In the genomic region with DNA sequence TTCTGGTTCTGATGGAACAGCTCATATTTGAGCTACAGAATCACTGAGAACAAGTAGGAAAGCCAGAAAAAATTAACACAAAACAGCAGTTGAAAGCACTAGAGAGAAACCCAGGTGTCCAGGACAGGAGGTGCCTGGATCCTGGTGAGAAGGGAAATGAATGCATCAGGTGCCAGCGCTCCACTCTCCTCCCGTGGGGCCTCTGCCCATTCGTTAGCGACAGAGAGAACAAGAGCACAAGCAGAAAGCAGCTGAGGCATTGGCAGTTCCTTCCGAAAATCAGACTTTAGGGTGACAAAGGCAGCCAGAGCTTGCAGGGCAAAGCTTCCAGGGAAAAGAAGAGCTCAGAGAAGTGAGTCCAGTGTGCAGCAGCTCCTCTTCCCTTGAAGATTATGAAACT, we compare ENCODE assay signal across 32 cellular contexts. TPM values are rescaled to one million over a fixed set of nuclear protein-coding genes. Genes with fewer than 3 reads are reported as not detected.
"Had no signal": no experiment of that assay in that cellular context is flagged by ENCODE, and none has a peak within 500 bp of the region (broad histone marks: within the 10 kb centered on the region; RNA-seq: fewer than 3 reads in every experiment).

No MANE protein-coding gene starts in this region.

- H3K36me3 ChIP-seq: cardiac muscle cell, SJCRH30 had no signal

- ATAC-seq: activated CD4-positive, alpha-beta T cell treated with anti-CD3 and anti-CD28 coated beads for 36 hours; activated CD4-positive, CD25-positive, alpha-beta regulatory T cell treated with anti-CD3 and anti-CD28 coated beads, Interleukin-2, amount 50 U/mL, for 24 hours; activated CD8-positive, alpha-beta T cell treated with anti-CD3 and anti-CD28 coated beads, Interleukin-2, amount 10 ng/mL, durations not matched to agents 7 days and 5 days; Panc1 had no signal

- H3K4me3 ChIP-seq: ascending aorta, cardiac muscle cell, SJCRH30, SK-N-MC had no signal

- H3K4me2 ChIP-seq: KMS-11 had no signal

- H3K9ac ChIP-seq: KMS-11 had no signal

- H3K27ac ChIP-seq: ascending aorta, cardiac muscle cell, KMS-11, SJCRH30, SK-N-MC had no signal

- H3K9me3 ChIP-seq: SJCRH30 had no signal

- DNase-seq: activated CD4-positive, alpha-beta T cell treated with anti-CD3 and anti-CD28 coated beads for 36 hours; activated CD4-positive, alpha-beta T cell treated with anti-CD3 and anti-CD28 coated beads, Interleukin-2, amount 10 ng/mL, durations not matched to agents 7 days and 5 days; activated CD4-positive, alpha-beta T cell treated with anti-CD3 and anti-CD28 coated beads, Interleukin-2, amount 50 U/mL, for 48 hours; activated CD8-positive, alpha-beta memory T cell treated with anti-CD3 and anti-CD28 coated beads, Interleukin-2, amount 50 U/mL, for 4 hours; activated CD8-positive, alpha-beta T cell treated with anti-CD3 and anti-CD28 coated beads, Interleukin-2, amount 10 ng/mL, durations not matched to agents 7 days and 5 days; activated effector memory CD4-positive, alpha-beta T cell treated with Interleukin-2 at 50 U/mL for 16 hours; activated naive CD4-positive, alpha-beta T cell treated with anti-CD3 and anti-CD28 coated beads, Interleukin-2, amount 10 ng/mL, durations not matched to agents 7 days and 5 days; activated naive CD8-positive, alpha-beta T cell treated with anti-CD3 and anti-CD28 coated beads, Interleukin-2, amount 10 ng/mL, durations not matched to agents 7 days and 5 days; activated T-cell treated with anti-CD3 and anti-CD28 coated beads, Interleukin-2, amount 50 U/mL, for 48 hours; amygdala; MM.1S; MV-4-11; NCI-H1092; NCI-H1417; NCI-H146; NCI-H187; NCI-H2029 treated with DMSO at 0.1 percent for 48 hours; NCI-H2107; NCI-H2171 treated with DMSO at 0.1 percent for 48 hours; NCI-H2227 treated with DMSO at 0.1 percent for 48 hours; NCI-H446 treated with DMSO at 0.1 percent for 48 hours; NCI-H524; SHP77; SJCRH30 had no signal

- H3K27me3 ChIP-seq: ascending aorta, cardiac muscle cell, SJCRH30 had no signal

- H3K4me1 ChIP-seq: ascending aorta, SJCRH30 had no signal

RNA-seq across cellular contexts. Expression of a gene that starts 20.0 kb away (rescaled TPM):
- total RNA-seq: activated CD8-positive, alpha-beta T cell treated with anti-CD3 and anti-CD28 coated beads, Interleukin-2, amount 10 ng/mL, durations not matched to agents 7 days and 5 days; activated naive CD8-positive, alpha-beta T cell treated with anti-CD3 and anti-CD28 coated beads, Interleukin-2, amount 10 ng/mL, durations not matched to agents 7 days and 5 days; ascending aorta; cardiac muscle cell; LHCN-M2; RPMI7951; SJCRH30 had no signal

RNA-seq across cellular contexts. Expression of a gene that starts 30.7 kb away (rescaled TPM):
- total RNA-seq: activated CD4-positive, alpha-beta T cell treated with anti-CD3 and anti-CD28 coated beads for 36 hours; activated naive CD8-positive, alpha-beta T cell treated with anti-CD3 and anti-CD28 coated beads, Interleukin-2, amount 10 ng/mL, durations not matched to agents 7 days and 5 days; ascending aorta; cardiac muscle cell; LHCN-M2; RPMI7951; SJCRH30 had no signal

RNA-seq across cellular contexts. Expression of a gene that starts 41.1 kb away (rescaled TPM):
- total RNA-seq: activated CD8-positive, alpha-beta T cell treated with anti-CD3 and anti-CD28 coated beads, Interleukin-2, amount 10 ng/mL, durations not matched to agents 7 days and 5 days; activated naive CD8-positive, alpha-beta T cell treated with anti-CD3 and anti-CD28 coated beads, Interleukin-2, amount 10 ng/mL, durations not matched to agents 7 days and 5 days; ascending aorta; LHCN-M2; RPMI7951; SJCRH30 had no signal

RNA-seq across cellular contexts. Expression of a gene that starts 58.3 kb away (rescaled TPM):
- total RNA-seq: activated CD4-positive, alpha-beta T cell treated with anti-CD3 and anti-CD28 coated beads for 36 hours; activated CD4-positive, alpha-beta T cell treated with anti-CD3 and anti-CD28 coated beads, Interleukin-2, amount 10 ng/mL, durations not matched to agents 7 days and 5 days; activated CD8-positive, alpha-beta T cell treated with anti-CD3 and anti-CD28 coated beads, Interleukin-2, amount 10 ng/mL, durations not matched to agents 7 days and 5 days; activated naive CD8-positive, alpha-beta T cell treated with anti-CD3 and anti-CD28 coated beads, Interleukin-2, amount 10 ng/mL, durations not matched to agents 7 days and 5 days; ascending aorta; cardiac muscle cell; LHCN-M2; RPMI7951; SJCRH30 had no signal
